In genomic region chr2:166375736-166376487, GRCh38 we compare ENCODE assay signal across 8 cellular contexts. TPM values are rescaled to one million over a fixed set of nuclear protein-coding genes. Genes with fewer than 3 reads are reported as not detected.
DNase-seq lines count a peak whose midpoint lies in the region; ATAC-seq and TF ChIP-seq lines count a peak whose summit lies in the region.

SCN9A (minus strand) TSS chr2:166375944; CDS start chr2:166311756, 64,188 bp downstream.

- DNase-seq in DMS79 (lab: John Stamatoyannopoulos, UW) (peak; percentile 50), H4 (ENCODE audit: low spot score) (peak; percentile 80), NCI-H1105 treated with DMSO at 0.1 percent for 48 hours (lab: John Stamatoyannopoulos, UW) (peak; percentile 92), T-helper 17 cell (no peak), endothelial cell (ENCODE audit: low spot score) (peak; percentile 80), lung (ENCODE audit: low spot score) (peak; percentile 87)

- no peaks in the 10 kb centered on the region for H3K27me3 ChIP-seq in lung (ENCODE audit: control insufficient read depth, insufficient read depth)

- H3K4me1 Mint-ChIP-seq in T-helper 17 cell (peaks cover 9% of the 10 kb centered on the region), endothelial cell (ENCODE audit: unreplicated experiment) (peaks cover 32% of the 10 kb centered on the region)
- peaks cover 9% of the 10 kb centered on the region for H3K4me1 Mint-ChIP-seq in stimulated activated naive CD8-positive, alpha-beta T cell treated with anti-CD3 and anti-CD28 coated beads, Interleukin-15, Interleukin-2, amounts not matched to agents 100 ng/mL and 50 ng/mL, for 24 hours (ENCODE audit: low read depth)

- H3K9me3 ChIP-seq in T-helper 17 cell (ENCODE audit: control insufficient read depth, low read length, poor library complexity, severe bottlenecking) (no peaks in the 10 kb centered on the region), lung (ENCODE audit: control insufficient read depth in 2 of 2, insufficient read depth in 1 of 2, low read length in 1 of 2) (no peaks in the 10 kb centered on the region)

- TF ChIP-seq CTCF in endothelial cell (IDR thresholded peaks at IDR 0.05; ENCODE audit: unreplicated experiment) (no peak), lung (IDR thresholded peaks at IDR 0.05; ENCODE audit: control extremely low read depth, extremely low read depth) (no peak)

- peak within 1 kb of the TSS in 1 of 2 donors; percentile 85 for H3K27ac ChIP-seq in lung (ENCODE audit: low read depth in 1 of 2, low read length in 1 of 2)

- H3K9me3 Mint-ChIP-seq in endothelial cell (ENCODE audit: unreplicated experiment): no peaks in the 10 kb centered on the region
- H3K9me3 Mint-ChIP-seq in stimulated activated naive CD8-positive, alpha-beta T cell treated with anti-CD3 and anti-CD28 coated beads, Interleukin-15, Interleukin-2, amounts not matched to agents 100 ng/mL and 50 ng/mL, for 24 hours: no peaks in the 10 kb centered on the region

- no peaks in the 10 kb centered on the region for H3K36me3 ChIP-seq in lung (ENCODE audit: control insufficient read depth in 2 of 2, insufficient read depth in 2 of 2, low read length in 2 of 2)

- peak within 1 kb of the TSS; percentile 64 for H3K4me3 ChIP-seq in lung

- peak within 1 kb of the TSS; percentile 76 for H3K4me3 Mint-ChIP-seq in T-helper 17 cell
- H3K4me3 Mint-ChIP-seq in endothelial cell (ENCODE audit: unreplicated experiment): peak within 1 kb of the TSS; percentile 94
- peak within 1 kb of the TSS; percentile 62 for H3K4me3 Mint-ChIP-seq in stimulated activated naive CD8-positive, alpha-beta T cell treated with anti-CD3 and anti-CD28 coated beads, Interleukin-15, Interleukin-2, amounts not matched to agents 100 ng/mL and 50 ng/mL, for 24 hours

- WGBS in lung, 2 donors: 1% methylated on average over 38 to 45 of the region's 45 CpGs

- H3K27me3 Mint-ChIP-seq in T-helper 17 cell (peaks cover 31% of the 10 kb centered on the region), endothelial cell (ENCODE audit: unreplicated experiment) (peaks cover 2% of the 10 kb centered on the region)
- H3K27me3 Mint-ChIP-seq in stimulated activated naive CD8-positive, alpha-beta T cell treated with anti-CD3 and anti-CD28 coated beads, Interleukin-15, Interleukin-2, amounts not matched to agents 100 ng/mL and 50 ng/mL, for 24 hours: peaks cover 47% of the 10 kb centered on the region

- ATAC-seq in T-helper 17 cell (peak; percentile 48), lung (ENCODE audit: insufficient read depth, low FRiP score) (peak; percentile 89), HG02571 (IDR thresholded peaks at IDR 0.05; ENCODE audit: unreplicated experiment) (no peak)

- no peaks in the 10 kb centered on the region for H3K36me3 Mint-ChIP-seq in T-helper 17 cell (ENCODE audit: low read depth)
- H3K36me3 Mint-ChIP-seq in endothelial cell (ENCODE audit: low read depth, unreplicated experiment): no peaks in the 10 kb centered on the region
- no peaks in the 10 kb centered on the region for H3K36me3 Mint-ChIP-seq in stimulated activated naive CD8-positive, alpha-beta T cell treated with anti-CD3 and anti-CD28 coated beads, Interleukin-15, Interleukin-2, amounts not matched to agents 100 ng/mL and 50 ng/mL, for 24 hours (ENCODE audit: low read depth)

- H3K4me1 ChIP-seq in lung (ENCODE audit: control insufficient read depth in 2 of 2, insufficient read depth in 2 of 2, low read length in 2 of 2): peaks cover 0 to 7% of the 10 kb centered on the region in 2 donors

- H3K27ac Mint-ChIP-seq in T-helper 17 cell: no peak within 1 kb of the TSS
- peak within 1 kb of the TSS; percentile 85 for H3K27ac Mint-ChIP-seq in endothelial cell (ENCODE audit: unreplicated experiment)
- H3K27ac Mint-ChIP-seq in stimulated activated naive CD8-positive, alpha-beta T cell treated with anti-CD3 and anti-CD28 coated beads, Interleukin-15, Interleukin-2, amounts not matched to agents 100 ng/mL and 50 ng/mL, for 24 hours: no peak within 1 kb of the TSS

RNA-seq across cellular contexts. Expression of gene SCN9A, which starts in this region (rescaled TPM):
- 3.3 and 3.9 TPM in 2 replicates for total RNA-seq in H4 (2014; rRNA removed; shearing (Covaris generic))
- total RNA-seq in T-helper 17 cell (under 1 TPM in 1 of 2 donors, not detected in 1; 0.21 TPM), endothelial cell (ENCODE audit: unreplicated experiment) (47.3 TPM), lung (10 to 100 TPM; 11.8 to 46.4 TPM)
- polyA plus RNA-seq in lung: 1 to 10 TPM; 1.5 to 2.6 TPM

Comparison
In these comparisons a context has a peak if more than half of its experiments do, and no peak if none do; other contexts are left out.
1. Peak in ATAC-seq in T-helper 17 cell; RNA of the gene not detected or under 1 TPM.
2. DNase-seq: peak in DMS79 (single experiment), H4 (single experiment), NCI-H1105 treated with DMSO at 0.1 percent for 48 hours (single experiment), endothelial cell (single experiment) and lung (single experiment); none in T-helper 17 cell (0 of 3).
3. Peak in every context shown above with its lines, with median percentiles within 50 percentile points of each other: H3K4me3 Mint-ChIP-seq.